ENCODE assay signal across 11 cellular contexts in genomic region chr2:203740741-203741363, GRCh38. TPM values are rescaled to one million over a fixed set of nuclear protein-coding genes. Genes with fewer than 3 reads are reported as not detected.
A peak's percentile ranks its signal among the peaks of the same experiment; 100 is the strongest.
DNase-seq lines count a peak whose midpoint lies in the region; ATAC-seq and TF ChIP-seq lines count a peak whose summit lies in the region.
"Had no signal": no experiment of that assay in that cellular context is flagged by ENCODE, and none has a peak within 500 bp of the region (broad histone marks: within the 10 kb centered on the region; RNA-seq: fewer than 3 reads in every experiment).

No MANE protein-coding gene starts in this region.

- H3K27me3 Mint-ChIP-seq in activated T-cell treated with anti-CD3 and anti-CD28 coated beads, Interleukin-2, amount 50 U/mL, for 72 hours (ENCODE audit: low read depth), result no peaks in the 10 kb centered on the region

- no peaks in the 10 kb centered on the region for H4K20me1 ChIP-seq in BLaER1

- WGBS in lower leg skin, 2 donors, result 60% methylated on average over 5 of the region's 5 CpGs
- 54 to 56% methylated on average over 3 to 4 of the region's 5 CpGs for WGBS in gastroesophageal sphincter (ENCODE audit: low coverage in 1 of 2), 2 donors

- peak; percentile 74 to 77 for ATAC-seq in activated T-cell treated with anti-CD3 and anti-CD28 coated beads, Interleukin-2, amount 50 U/mL, for 72 hours (replicated peaks in 1 of 2)
- ATAC-seq in gastroesophageal sphincter, result no peak

- peaks cover 8 to 9% of the 10 kb centered on the region in 2 donors for H3K9me3 Mint-ChIP-seq in activated T-cell treated with anti-CD3 and anti-CD28 coated beads, Interleukin-2, amount 50 U/mL, for 72 hours

- H3K4me1 ChIP-seq in BLaER1 (peaks cover 28% of the 10 kb centered on the region), gastroesophageal sphincter (peaks cover 0 to 8% (median 0%) of the 10 kb centered on the region in 3 donors)

- H3K9ac ChIP-seq in BLaER1, result 0 out of 2 replicates have a peak overlapping the region, but pooled peaks have one; percentile 50

- TF ChIP-seq CTCF in lower leg skin (IDR thresholded peaks at IDR 0.05) (no peak), gastroesophageal sphincter (IDR thresholded peaks at IDR 0.05) (no peak)

- H3K36me3 ChIP-seq in BLaER1 (no peaks in the 10 kb centered on the region), gastroesophageal sphincter (no peaks in the 10 kb centered on the region)

- intact Hi-C loops in lower leg skin (cut with DNase I; ENCODE audit: low total_unique reads), result no loop called here

- no peaks in the 10 kb centered on the region for H3K27me3 ChIP-seq in BLaER1
- H3K27me3 ChIP-seq in gastroesophageal sphincter, result no peaks in the 10 kb centered on the region

- H3K4me1 Mint-ChIP-seq in activated T-cell treated with anti-CD3 and anti-CD28 coated beads, Interleukin-2, amount 50 U/mL, for 72 hours (ENCODE audit: low read depth), result peaks cover 91% of the 10 kb centered on the region

- H3K4me3 ChIP-seq in BLaER1 (0 out of 2 replicates have a peak overlapping the region, but pooled peaks have one; percentile 9), lower leg skin (ENCODE audit: low read depth, poor library complexity, severe bottlenecking) (no peak overlapping the region), gastroesophageal sphincter (no peak overlapping the region)

- peaks cover 13% of the 10 kb centered on the region for H3K9me3 ChIP-seq in BLaER1
- no peaks in the 10 kb centered on the region for H3K9me3 ChIP-seq in gastroesophageal sphincter

- peak overlapping the region; percentile 49 to 63 for H3K4me3 Mint-ChIP-seq in activated T-cell treated with anti-CD3 and anti-CD28 coated beads, Interleukin-2, amount 50 U/mL, for 72 hours

- peak; percentile 31 for DNase-seq in HT1080 (ENCODE audit: low read depth)
- peak; percentile 55 to 63 for DNase-seq in activated T-cell treated with anti-CD3 and anti-CD28 coated beads, Interleukin-2, amount 50 U/mL, for 72 hours
- peak; percentile 79 for DNase-seq in iris pigment epithelial cell (ENCODE audit: low read depth)
- DNase-seq in lower leg skin (ENCODE audit: low spot score in 2 of 2), result no peak
- DNase-seq in HT-29 (ENCODE audit: low spot score), result no peak
- no peak for DNase-seq in NAMALWA (ENCODE audit: low spot score)
- DNase-seq: amygdala, DMS53, SHP77 treated with DMSO at 0.1 percent for 48 hours had no signal

- H3K27ac ChIP-seq in BLaER1 (peak overlapping the region; percentile 60), gastroesophageal sphincter (no peak overlapping the region)

- H3K27ac Mint-ChIP-seq in activated T-cell treated with anti-CD3 and anti-CD28 coated beads, Interleukin-2, amount 50 U/mL, for 72 hours, result peak overlapping the region; percentile 78

- H3K4me2 ChIP-seq in BLaER1, result peak overlapping the region; percentile 72

- peaks cover 22 to 47% of the 10 kb centered on the region in 2 donors for H3K36me3 Mint-ChIP-seq in activated T-cell treated with anti-CD3 and anti-CD28 coated beads, Interleukin-2, amount 50 U/mL, for 72 hours (ENCODE audit: insufficient read depth in 2 of 2)

- TF ChIP-seq EP300 in gastroesophageal sphincter (IDR thresholded peaks at IDR 0.05), result no peak

- TF ChIP-seq POLR2A in lower leg skin (IDR thresholded peaks at IDR 0.05), result no peak
- no peak for TF ChIP-seq POLR2A in gastroesophageal sphincter (IDR thresholded peaks at IDR 0.05)

RNA-seq across cellular contexts. Expression of gene CD28, which starts 34.4 kb away (rescaled TPM):
- total RNA-seq in HT1080 (2014; rRNA removed; shearing (Covaris generic)), result 0.03 TPM in 1 of 2 replicates, not detected in the other
- 0.06 and 0.26 TPM in 2 replicates for polyA plus RNA-seq in HT1080 (2015; cell fraction: cytosol; rRNA removed)
- polyA plus RNA-seq in HT1080 (2015; cell fraction: nucleus; rRNA removed), result 0.06 TPM in 1 of 2 replicates, not detected in the other
- 100 to 1,000 TPM; 177 to 206 TPM for total RNA-seq in activated T-cell treated with anti-CD3 and anti-CD28 coated beads, Interleukin-2, amount 50 U/mL, for 72 hours
- total RNA-seq in lower leg skin (under 1 TPM; 0.08 to 0.45 (median 0.31) TPM), gastroesophageal sphincter (1 to 10 TPM in 2 of 4 donors, under 1 TPM in 2; 0.19 to 2.3 (median 1.4) TPM)
- total RNA-seq in HT-29 (2014; rRNA removed; shearing (Covaris generic)), result not detected in 2 replicates

Comparison
In these comparisons a context has a peak if more than half of its experiments do, and no peak if none do; other contexts are left out.
1. DNase-seq: peak in HT1080 (single experiment), activated T-cell treated with anti-CD3 and anti-CD28 coated beads, Interleukin-2, amount 50 U/mL, for 72 hours (2 of 2) and iris pigment epithelial cell (single experiment); none in lower leg skin (0 of 2), HT-29 (single experiment) and NAMALWA (single experiment).
2. RNA of gene CD28, which starts 34.4 kb away (total RNA-seq): 177 to 206 TPM in activated T-cell treated with anti-CD3 and anti-CD28 coated beads, Interleukin-2, amount 50 U/mL, for 72 hours; 0.19 to 2.3 TPM in gastroesophageal sphincter, 0.08 to 0.45 TPM in lower leg skin, 0.03 TPM in HT1080 and not detected in HT-29; every median in the first group is over 10 times any median in the second.